9 cellular contexts compared by ENCODE assay signal in genomic region chr9:124309665-124310064, GRCh38. TPM values are rescaled to one million over a fixed set of nuclear protein-coding genes. Genes with fewer than 3 reads are reported as not detected.
A peak's percentile ranks its signal among the peaks of the same experiment; 100 is the strongest.
DNase-seq lines count a peak whose midpoint lies in the region; ATAC-seq and TF ChIP-seq lines count a peak whose summit lies in the region.
"Had no signal": no experiment of that assay in that cellular context is flagged by ENCODE, and none has a peak within 500 bp of the region (broad histone marks: within the 10 kb centered on the region; RNA-seq: fewer than 3 reads in every experiment).

No MANE protein-coding gene starts in this region.

- H3K27ac ChIP-seq in SK-N-SH (ENCODE audit: low read depth in 2 of 2, low read length in 1 of 2) (peak overlapping the region in 1 of 2 experiments; percentile 61; a peak in 2 of 4 replicates), gastrocnemius medialis (no peak overlapping the region)

- peak; percentile 95 for DNase-seq in GM04504 (ENCODE audit: low read depth)
- DNase-seq in SK-N-SH, result no peak
- DNase-seq in fibroblast of the aortic adventitia (ENCODE audit: low read depth), result peak; percentile 97
- DNase-seq in gastrocnemius medialis, result peak in 1 of 2 donors; percentile 37
- no peak for DNase-seq in MV-4-11 (lab: John Stamatoyannopoulos, UW)
- DNase-seq in NCI-H774 (lab: John Stamatoyannopoulos, UW), result no peak
- no peak for DNase-seq in erythroblast (lab: John Stamatoyannopoulos, UW)
- DNase-seq: stimulated activated CD4-positive, alpha-beta T cell treated with anti-CD3 and anti-CD28 coated beads, Interleukin-4, amount 100 ng/mL, for 1 hour had no signal

- H2AFZ ChIP-seq in SK-N-SH (ENCODE audit: low read depth), result no peak overlapping the region

- intact Hi-C loops in gastrocnemius medialis (cut with DNase I; ENCODE audit: low total_unique reads), result no loop called here

- in situ Hi-C loops in gastrocnemius medialis (cut with MboI; ENCODE audit: low sequenced_read_pairs in 4 of 4), result loop anchor here in 2 of 4 donors (5.0 to 25.0 kb wide), 2 partner anchors 172 to 182 kb away; no protein-coding TSS in a partner anchor

- H3K9me2 ChIP-seq in SK-N-SH, result no peaks in the 10 kb centered on the region

- H3K9ac ChIP-seq in SK-N-SH, result peak overlapping the region; percentile 30

- POLR2A ChIA-PET in SK-N-SH (lab: Yijun Ruan, JAX), result no interaction called here

- peak; percentile 46 to 68 for ATAC-seq in gastrocnemius medialis
- ATAC-seq in HG03039 (IDR thresholded peaks at IDR 0.05; ENCODE audit: unreplicated experiment), result no peak

- H3K4me1 ChIP-seq in SK-N-SH (ENCODE audit: control insufficient read depth in 1 of 2, insufficient read depth in 2 of 2, low read depth in 1 of 2, low read length in 1 of 2), result peaks cover 0 to 23% of the 10 kb centered on the region in 2 experiments; a peak in 2 of 4 replicates
- no peaks in the 10 kb centered on the region for H3K4me1 ChIP-seq in gastrocnemius medialis

- TF ChIP-seq POLR2A in gastrocnemius medialis (IDR thresholded peaks at IDR 0.05), result no peak
- TF ChIP-seq POLR2A in erythroblast (IDR thresholded peaks at IDR 0.05; ENCODE audit: low read length), result no peak

- H3K79me2 ChIP-seq in SK-N-SH (ENCODE audit: insufficient read depth), result peaks cover 59% of the 10 kb centered on the region

- TF ChIP-seq CTCF in SK-N-SH (IDR thresholded peaks at IDR 0.05), result no peak
- no peak for TF ChIP-seq CTCF in fibroblast of the aortic adventitia (IDR thresholded peaks at IDR 0.05; ENCODE audit: insufficient read depth, low read length)
- TF ChIP-seq CTCF in gastrocnemius medialis (IDR thresholded peaks at IDR 0.05 in 4 of 5, conservative IDR thresholded peaks at IDR 0.05 in 1 of 5), result no peak

- H3K36me3 ChIP-seq in SK-N-SH (replicated peaks in 1 of 2; ENCODE audit: control insufficient read depth in 1 of 2, insufficient read depth in 2 of 2, low read length in 1 of 2) (peaks cover 4 to 8% of the 10 kb centered on the region in 2 experiments), gastrocnemius medialis (peaks cover 0 to 3% of the 10 kb centered on the region in 2 donors)

- no peak overlapping the region for H3K4me3 ChIP-seq in SK-N-SH (ENCODE audit: low read depth in 2 of 2, low read length in 1 of 2)
- no peak overlapping the region for H3K4me3 ChIP-seq in fibroblast of the aortic adventitia (ENCODE audit: low read depth, low read length)
- H3K4me3 ChIP-seq in gastrocnemius medialis, result no peak overlapping the region

- CTCF ChIA-PET in SK-N-SH (lab: Yijun Ruan, JAX), result interaction anchor here (1.3 to 3.4 kb wide), 2 partner anchors 10 to 183 kb away, joined by 3 to 13 read pairs; no protein-coding TSS in a partner anchor

- H3K4me2 ChIP-seq in SK-N-SH, result 0 out of 2 replicates have a peak overlapping the region, but pooled peaks have one; percentile 29

- H3K9me3 ChIP-seq in SK-N-SH (no peaks in the 10 kb centered on the region), gastrocnemius medialis (no peaks in the 10 kb centered on the region)

- TF ChIP-seq RAD21 in SK-N-SH (IDR thresholded peaks at IDR 0.05; ENCODE audit: low read length), result no peak

- H4K20me1 ChIP-seq in SK-N-SH (ENCODE audit: insufficient read depth), result no peaks in the 10 kb centered on the region

- H3K27me3 ChIP-seq in SK-N-SH (ENCODE audit: insufficient read depth) (no peaks in the 10 kb centered on the region), gastrocnemius medialis (no peaks in the 10 kb centered on the region)

- TF ChIP-seq EP300 in SK-N-SH (IDR thresholded peaks at IDR 0.05; ENCODE audit: borderline replicate concordance in 1 of 2, low read depth in 1 of 2, low read length in 1 of 2), result peak in 1 of 2 experiments; percentile 83; a peak in 2 of 4 replicates

- WGBS in SK-N-SH (ENCODE audit: low lambda C conversion rate), result 24% methylated on average over 12 of the region's 14 CpGs

- peaks cover 22% of the 10 kb centered on the region for H3F3A ChIP-seq in SK-N-SH (replicated peaks; ENCODE audit: insufficient read depth)

TF ChIP-seq in SK-N-SH, 30 proteins besides CTCF, POLR2A, EP300 and RAD21 (continues in another document):
- TF ChIP-seq RXRA (IDR thresholded peaks at IDR 0.05; ENCODE audit: borderline replicate concordance, low read depth) (peak; percentile 96), TEAD4 (IDR thresholded peaks at IDR 0.05; ENCODE audit: borderline replicate concordance, insufficient read depth) (peak; percentile 93), EZH2phosphoT487 (IDR thresholded peaks at IDR 0.05; ENCODE audit: borderline replicate concordance, low read depth) (no peak), USF1 (IDR thresholded peaks at IDR 0.05; ENCODE audit: borderline replicate concordance, low read depth) (no peak), RFX5 (IDR thresholded peaks at IDR 0.05; ENCODE audit: low read length) (no peak), GATA2 (CRISPR knock-in tag; IDR thresholded peaks at IDR 0.05) (no peak), FOXM1 (IDR thresholded peaks at IDR 0.05; ENCODE audit: low read depth) (no peak), IRF3 (IDR thresholded peaks at IDR 0.05; ENCODE audit: low read depth, low read length) (no peak), JUND (IDR thresholded peaks at IDR 0.05) (peak; percentile 95), TAF1 (IDR thresholded peaks at IDR 0.05; ENCODE audit: borderline replicate concordance, low read depth, low read length) (no peak), PBX3 (IDR thresholded peaks at IDR 0.05) (peak; percentile 66), FOSL2 (IDR thresholded peaks at IDR 0.05; ENCODE audit: borderline replicate concordance, low read depth) (peak; percentile 97), MXI1 (IDR thresholded peaks at IDR 0.05; ENCODE audit: low read depth, low read length) (no peak), USF2 (IDR thresholded peaks at IDR 0.05; ENCODE audit: borderline replicate concordance, low read depth, low read length) (no peak), FOXJ3 (CRISPR knock-in tag; IDR thresholded peaks at IDR 0.05) (no peak), RCOR1 (IDR thresholded peaks at IDR 0.05; ENCODE audit: low read length) (no peak), TCF12 (IDR thresholded peaks at IDR 0.05) (peak; percentile 89), NRF1 (IDR thresholded peaks at IDR 0.05; ENCODE audit: low read depth, low read length) (no peak), CHD2 (IDR thresholded peaks at IDR 0.05; ENCODE audit: low read length, partially characterized antibody) (no peak), MEF2A (IDR thresholded peaks at IDR 0.05; ENCODE audit: borderline replicate concordance, low read depth) (peak; percentile 18; the same call in 1 of the 2 replicates), SMC3 (IDR thresholded peaks at IDR 0.05; ENCODE audit: low read depth, low read length) (no peak), POLR2AphosphoS5 (IDR thresholded peaks at IDR 0.05; ENCODE audit: low read depth, low read length) (peak; percentile 43; the same call in 1 of the 2 replicates), ELF1 (IDR thresholded peaks at IDR 0.05) (no peak), SIN3A (IDR thresholded peaks at IDR 0.05; ENCODE audit: borderline replicate concordance, low read depth, low read length) (no peak; the same call in 1 of the 2 replicates), GABPA (IDR thresholded peaks at IDR 0.05; ENCODE audit: low read depth) (no peak)

RNA-seq across cellular contexts. Expression of gene NEK6, which starts 51.9 kb away (rescaled TPM):
- polyA plus RNA-seq in SK-N-SH (2012; rRNA removed), result 89.8 and 96.1 TPM in 2 replicates
- 73.6 and 92.1 TPM in 2 replicates for polyA plus RNA-seq in SK-N-SH (2012; cell fraction: cytosol; rRNA removed)
- 47.4 and 67.2 TPM in 2 replicates for polyA plus RNA-seq in SK-N-SH (2012; cell fraction: nucleus; rRNA removed)
- total RNA-seq in fibroblast of the aortic adventitia (ENCODE audit: low replicate concordance) (44.7 and 64.3 TPM in 2 replicates), gastrocnemius medialis (10 to 100 TPM in 1 of 4 donors, 1 to 10 TPM in 3; 2.3 to 10.1 (median 3.5) TPM)

Comparison
In these comparisons a context has a peak if more than half of its experiments do, and no peak if none do; other contexts are left out.
1. DNase-seq: peak in GM04504 (single experiment) and fibroblast of the aortic adventitia (single experiment); none in SK-N-SH (single experiment), MV-4-11 (single experiment), NCI-H774 (single experiment) and erythroblast (0 of 2).